In the genomic region with DNA sequence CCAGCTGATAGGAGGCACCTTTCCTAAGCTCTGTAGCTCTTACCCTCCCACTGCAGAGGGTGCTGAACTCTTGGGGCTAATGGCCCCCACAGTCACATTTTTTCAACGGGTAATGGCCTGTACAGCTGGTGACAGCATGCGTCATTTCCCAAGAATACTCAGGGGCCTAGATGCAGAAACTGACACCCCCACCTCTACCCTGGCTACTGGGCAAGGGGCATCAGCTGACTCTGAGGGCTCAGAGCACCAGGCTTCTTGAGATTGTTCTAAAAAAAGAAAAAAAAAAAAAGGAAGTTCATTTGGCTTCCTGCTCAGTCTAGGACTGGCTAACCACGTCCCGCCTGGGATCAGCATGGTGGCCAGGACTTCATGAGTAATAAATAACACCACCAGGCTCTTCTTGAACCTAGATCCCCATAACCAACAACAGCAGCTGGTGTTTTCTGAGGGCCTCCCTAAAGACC, we compare ENCODE assay signal across 12 cellular contexts. TPM values are rescaled to one million over a fixed set of nuclear protein-coding genes. Genes with fewer than 3 reads are reported as not detected.
DNase-seq lines count a peak whose midpoint lies in the region; ATAC-seq, FAIRE-seq and TF ChIP-seq lines count a peak whose summit lies in the region.
"Had no signal": no experiment of that assay in that cellular context is flagged by ENCODE, and none has a peak within 500 bp of the region (broad histone marks: within the 10 kb centered on the region; RNA-seq: fewer than 3 reads in every experiment).

No MANE protein-coding gene starts in this region.

- peaks cover 18 to 49% (median 29%) of the 10 kb centered on the region in 4 donors for H3K4me1 ChIP-seq in upper lobe of left lung

- no peaks in the 10 kb centered on the region for H3K27me3 Mint-ChIP-seq in activated CD8-positive, alpha-beta T cell treated with anti-CD3 and anti-CD28 coated beads for 36 hours
- H3K27me3 Mint-ChIP-seq in activated CD8-positive, alpha-beta T cell treated with anti-CD3 and anti-CD28 coated beads, Interleukin-2, amount 10 ng/mL, durations not matched to agents 7 days and 5 days (ENCODE audit: low read depth): no peaks in the 10 kb centered on the region
- H3K27me3 Mint-ChIP-seq in brain: peaks cover 6% of the 10 kb centered on the region

- no peak overlapping the region for H3K27ac Mint-ChIP-seq in activated CD8-positive, alpha-beta T cell treated with anti-CD3 and anti-CD28 coated beads for 36 hours
- no peak overlapping the region for H3K27ac Mint-ChIP-seq in activated CD8-positive, alpha-beta T cell treated with anti-CD3 and anti-CD28 coated beads, Interleukin-2, amount 10 ng/mL, durations not matched to agents 7 days and 5 days
- peak overlapping the region in 3 of 5 experiments; percentile 63 to 80 (median 71) for H3K27ac Mint-ChIP-seq in brain
- H3K27ac Mint-ChIP-seq: activated CD4-positive, alpha-beta memory T cell treated with anti-CD3 and anti-CD28 coated beads, Interleukin-2, amount 10 ng/mL, durations not matched to agents 7 days and 5 days had no signal

- peak overlapping the region in 2 of 4 donors; percentile 28 to 30 for H3K27ac ChIP-seq in upper lobe of left lung

- CTCF ChIA-PET in activated CD8-positive, alpha-beta T cell treated with anti-CD3 and anti-CD28 coated beads for 36 hours (lab: Charles Lee): interaction anchor here (1.4 to 1.9 kb wide), 3 partner anchors 32 to 86 kb away, joined by 3 to 5 read pairs (median 3); no protein-coding TSS in a partner anchor
- CTCF ChIA-PET in activated CD8-positive, alpha-beta T cell treated with anti-CD3 and anti-CD28 coated beads, Interleukin-2, amount 10 ng/mL, durations not matched to agents 7 days and 5 days (lab: Charles Lee): interaction anchor here (1.2 to 1.7 kb wide), 5 partner anchors 13 to 43 kb away, joined by 3 to 7 read pairs (median 3); partner anchors contain the start of gene ZFP36L1

- TF ChIP-seq EP300 in upper lobe of left lung (IDR thresholded peaks at IDR 0.05): no peak

- no peak for TF ChIP-seq POLR2A in upper lobe of left lung (IDR thresholded peaks at IDR 0.05)

- WGBS in upper lobe of left lung, 2 donors: 38 to 53% methylated on average over 4 of the region's 4 CpGs

- in situ Hi-C loops in GM13976 (cut with MboI; ENCODE audit: low sequenced_read_pairs, unreplicated experiment): no loop called here

- peak; percentile 39 for ATAC-seq in activated CD8-positive, alpha-beta T cell treated with anti-CD3 and anti-CD28 coated beads for 36 hours
- ATAC-seq in activated CD8-positive, alpha-beta T cell treated with anti-CD3 and anti-CD28 coated beads, Interleukin-2, amount 10 ng/mL, durations not matched to agents 7 days and 5 days: no peak
- ATAC-seq in upper lobe of left lung (ENCODE audit: low FRiP score in 2 of 2): peak; percentile 63 to 84
- no peak for ATAC-seq in GM18909 (IDR thresholded peaks at IDR 0.05; ENCODE audit: poor library complexity, unreplicated experiment)
- ATAC-seq: PC-3 had no signal

- no peaks in the 10 kb centered on the region for H3K9me3 Mint-ChIP-seq in activated CD8-positive, alpha-beta T cell treated with anti-CD3 and anti-CD28 coated beads for 36 hours
- no peaks in the 10 kb centered on the region for H3K9me3 Mint-ChIP-seq in activated CD8-positive, alpha-beta T cell treated with anti-CD3 and anti-CD28 coated beads, Interleukin-2, amount 10 ng/mL, durations not matched to agents 7 days and 5 days (ENCODE audit: insufficient read depth)
- H3K9me3 Mint-ChIP-seq in brain: peaks cover 0 to 3% (median 0%) of the 10 kb centered on the region in 5 experiments
- H3K9me3 Mint-ChIP-seq: activated CD4-positive, alpha-beta memory T cell treated with anti-CD3 and anti-CD28 coated beads, Interleukin-2, amount 10 ng/mL, durations not matched to agents 7 days and 5 days had no signal

- DNase-seq in activated CD8-positive, alpha-beta T cell treated with anti-CD3 and anti-CD28 coated beads for 36 hours: no peak
- DNase-seq in activated CD8-positive, alpha-beta T cell treated with anti-CD3 and anti-CD28 coated beads, Interleukin-2, amount 10 ng/mL, durations not matched to agents 7 days and 5 days: no peak
- DNase-seq in medulla oblongata (ENCODE audit: extremely low spot score): peak; percentile 85
- peak in 1 of 2 donors; percentile 77 for DNase-seq in upper lobe of left lung
- no peak for DNase-seq in D721Med (ENCODE audit: insufficient read length, low spot score)
- DNase-seq in GM13976 (ENCODE audit: low spot score): no peak
- DNase-seq: activated CD4-positive, alpha-beta memory T cell treated with anti-CD3 and anti-CD28 coated beads, Interleukin-2, amount 10 ng/mL, durations not matched to agents 7 days and 5 days; PC-3 had no signal

- no peaks in the 10 kb centered on the region for H3K36me3 Mint-ChIP-seq in activated CD8-positive, alpha-beta T cell treated with anti-CD3 and anti-CD28 coated beads for 36 hours (ENCODE audit: low read depth)
- no peaks in the 10 kb centered on the region for H3K36me3 Mint-ChIP-seq in activated CD8-positive, alpha-beta T cell treated with anti-CD3 and anti-CD28 coated beads, Interleukin-2, amount 10 ng/mL, durations not matched to agents 7 days and 5 days (ENCODE audit: low read depth)
- H3K36me3 Mint-ChIP-seq in brain: no peaks in the 10 kb centered on the region

- intact Hi-C loops in activated CD8-positive, alpha-beta T cell treated with anti-CD3 and anti-CD28 coated beads for 36 hours (cut with micrococcal nuclease): no loop called here

- no peak overlapping the region for H3K4me3 ChIP-seq in upper lobe of left lung

- POLR2A ChIA-PET in activated CD8-positive, alpha-beta T cell treated with anti-CD3 and anti-CD28 coated beads for 36 hours (lab: Charles Lee): interaction anchor here (1.1 to 1.2 kb wide), 3 partner anchors 10 to 25 kb away, joined by 3 to 4 read pairs (median 3); no protein-coding TSS in a partner anchor
- POLR2A ChIA-PET in activated CD8-positive, alpha-beta T cell treated with anti-CD3 and anti-CD28 coated beads, Interleukin-2, amount 10 ng/mL, durations not matched to agents 7 days and 5 days (lab: Charles Lee): interaction anchor here (0.5 to 0.9 kb wide), 3 partner anchors 31 to 183 kb away, joined by 3 read pairs; no protein-coding TSS in a partner anchor

- no peaks in the 10 kb centered on the region for H3K9me3 ChIP-seq in upper lobe of left lung

- H3K36me3 ChIP-seq in upper lobe of left lung: no peaks in the 10 kb centered on the region

- no peak overlapping the region for H3K4me3 Mint-ChIP-seq in activated CD8-positive, alpha-beta T cell treated with anti-CD3 and anti-CD28 coated beads for 36 hours
- H3K4me3 Mint-ChIP-seq in activated CD8-positive, alpha-beta T cell treated with anti-CD3 and anti-CD28 coated beads, Interleukin-2, amount 10 ng/mL, durations not matched to agents 7 days and 5 days: no peak overlapping the region
- no peak overlapping the region for H3K4me3 Mint-ChIP-seq in brain
- H3K4me3 Mint-ChIP-seq: activated CD4-positive, alpha-beta memory T cell treated with anti-CD3 and anti-CD28 coated beads, Interleukin-2, amount 10 ng/mL, durations not matched to agents 7 days and 5 days had no signal

- no peak for TF ChIP-seq CTCF in activated CD8-positive, alpha-beta T cell treated with anti-CD3 and anti-CD28 coated beads for 36 hours (IDR thresholded peaks at IDR 0.05)
- TF ChIP-seq CTCF in brain (conservative IDR thresholded peaks at IDR 0.05) (no peak), upper lobe of left lung (IDR thresholded peaks at IDR 0.05) (no peak), D721Med (IDR thresholded peaks at IDR 0.05; ENCODE audit: insufficient read depth, missing control alignments) (no peak), GM13976 (IDR thresholded peaks at IDR 0.05; ENCODE audit: borderline replicate concordance, control extremely low read depth, extremely low read depth, insufficient read depth, missing control alignments) (no peak)

- H3K27me3 ChIP-seq in upper lobe of left lung: no peaks in the 10 kb centered on the region

- H3K4me1 Mint-ChIP-seq in activated CD8-positive, alpha-beta T cell treated with anti-CD3 and anti-CD28 coated beads for 36 hours (ENCODE audit: low read depth): peaks cover 16% of the 10 kb centered on the region
- peaks cover 23% of the 10 kb centered on the region for H3K4me1 Mint-ChIP-seq in activated CD8-positive, alpha-beta T cell treated with anti-CD3 and anti-CD28 coated beads, Interleukin-2, amount 10 ng/mL, durations not matched to agents 7 days and 5 days (ENCODE audit: low read depth)
- peaks cover 90% of the 10 kb centered on the region for H3K4me1 Mint-ChIP-seq in brain

- no peak for FAIRE-seq in D721Med (lab: Jason Lieb, UNC)
- FAIRE-seq: bronchial epithelial cell, GM18507 had no signal

RNA-seq across cellular contexts. Expression of gene ZFP36L1, which starts 35.2 kb away (rescaled TPM):
- 10 to 100 TPM; 57.4 to 60.6 TPM for total RNA-seq in activated CD8-positive, alpha-beta T cell treated with anti-CD3 and anti-CD28 coated beads for 36 hours
- total RNA-seq in activated CD8-positive, alpha-beta T cell treated with anti-CD3 and anti-CD28 coated beads, Interleukin-2, amount 10 ng/mL, durations not matched to agents 7 days and 5 days: 10 to 100 TPM; 63.3 to 73.2 TPM
- 104 TPM for polyA plus RNA-seq in brain (ENCODE audit: insufficient read depth, low read depth, low replicate concordance)
- 100 to 1,000 TPM; 268 to 511 (median 385) TPM for total RNA-seq in upper lobe of left lung

Comparison
In these comparisons a context has a peak if more than half of its experiments do, and no peak if none do; other contexts are left out.
1. ATAC-seq: peak in activated CD8-positive, alpha-beta T cell treated with anti-CD3 and anti-CD28 coated beads for 36 hours (single experiment) and upper lobe of left lung (2 of 2); none in activated CD8-positive, alpha-beta T cell treated with anti-CD3 and anti-CD28 coated beads, Interleukin-2, amount 10 ng/mL, durations not matched to agents 7 days and 5 days (single experiment) and GM18909 (single experiment).
2. H3K27ac Mint-ChIP-seq: peak in brain (3 of 5); none in activated CD8-positive, alpha-beta T cell treated with anti-CD3 and anti-CD28 coated beads for 36 hours (single experiment) and activated CD8-positive, alpha-beta T cell treated with anti-CD3 and anti-CD28 coated beads, Interleukin-2, amount 10 ng/mL, durations not matched to agents 7 days and 5 days (single experiment).